Comparison of ENCODE assay signal across 8 cellular contexts in the genomic region with DNA sequence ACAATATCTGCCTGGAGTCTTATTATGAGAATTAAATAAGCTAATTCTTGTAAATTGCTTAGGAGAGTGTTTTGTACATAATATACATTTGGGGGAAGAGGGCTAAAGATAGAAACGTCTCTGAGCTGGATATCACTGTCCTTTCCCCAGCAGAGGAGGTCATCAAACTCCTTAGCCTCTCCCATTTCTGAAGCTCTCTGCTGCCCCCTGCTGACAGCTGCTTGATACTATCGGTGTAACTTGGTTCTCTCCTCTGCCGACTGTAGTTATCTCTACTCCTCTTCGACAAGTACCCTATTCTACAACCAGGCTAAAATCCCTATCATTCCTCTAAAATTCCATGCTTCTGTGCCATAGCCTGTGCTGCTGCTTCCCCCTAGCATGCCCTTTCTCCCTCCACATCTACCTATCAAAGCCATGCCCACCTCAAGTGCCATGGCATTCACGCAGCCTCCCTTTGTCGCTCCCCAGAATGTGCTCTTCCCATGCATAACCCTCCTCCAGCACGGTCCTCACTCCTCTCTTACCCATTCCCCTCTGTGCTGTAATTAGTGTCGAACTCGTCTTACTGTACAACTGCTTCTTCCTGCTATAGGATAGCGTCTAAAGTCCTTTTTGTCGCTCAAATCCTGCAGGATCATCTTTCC.
A peak's percentile ranks its signal among the peaks of the same experiment; 100 is the strongest.
DNase-seq lines count a peak whose midpoint lies in the region; ATAC-seq, FAIRE-seq and TF ChIP-seq lines count a peak whose summit lies in the region.

No MANE protein-coding gene starts in this region.

- CTCF ChIA-PET in A673 (lab: Charles Lee): interaction anchor here (0.6 to 1.2 kb wide), 8 partner anchors 14 to 1529 kb away, joined by 3 to 5 read pairs (median 4); no protein-coding TSS in a partner anchor

- H3K27me3 ChIP-seq in A673 (replicated peaks; ENCODE audit: insufficient read depth, low read depth, low read length, poor library complexity): no peaks in the 10 kb centered on the region

- ATAC-seq in GM18517 (IDR thresholded peaks at IDR 0.05; ENCODE audit: unreplicated experiment): peak; percentile 98
- peak; percentile 94 for ATAC-seq in HG03025 (IDR thresholded peaks at IDR 0.05; ENCODE audit: low FRiP score, unreplicated experiment)

- no peaks in the 10 kb centered on the region for H3K27me3 Mint-ChIP-seq in brain

- no TSS peak for BruUV-seq in A673 (replicated peaks; lab: Mats Ljungman, UMichigan)

- TF ChIP-seq CTCF in A673 (conservative IDR thresholded peaks at IDR 0.05; ENCODE audit: low read depth, low read length): peak; percentile 90
- TF ChIP-seq CTCF in brain (conservative IDR thresholded peaks at IDR 0.05): peak; percentile 84 to 93

- H3K9me3 ChIP-seq in A673 (ENCODE audit: low read depth, low read length, poor library complexity, severe bottlenecking): no peaks in the 10 kb centered on the region

- H3K4me3 Mint-ChIP-seq in brain: no peak overlapping the region

- peaks cover 39% of the 10 kb centered on the region for H3K4me1 ChIP-seq in A673 (ENCODE audit: insufficient read depth, low read length, poor library complexity, severe bottlenecking)

- intact Hi-C loops in A673 (cut with micrococcal nuclease; ENCODE audit: unreplicated experiment): loop anchor here (1.0 to 10.0 kb wide), 6 partner anchors 68 to 1529 kb away; no protein-coding TSS in a partner anchor

- no peaks in the 10 kb centered on the region for H3K9me3 Mint-ChIP-seq in brain

- peaks cover 4% of the 10 kb centered on the region for H3K36me3 Mint-ChIP-seq in brain

- no peak overlapping the region for H3K4me3 ChIP-seq in A673 (ENCODE audit: low read depth, low read length, poor library complexity, severe bottlenecking)

- H3K36me3 ChIP-seq in A673 (ENCODE audit: insufficient read depth, low read length, poor library complexity, severe bottlenecking): no peaks in the 10 kb centered on the region

- peak; percentile 20 for FAIRE-seq in TTC549 (lab: Jason Lieb, UNC)

- POLR2A ChIA-PET in A673 (lab: Charles Lee; ENCODE audit: low non-redundant PET): no interaction called here

- peak overlapping the region in 2 of 5 experiments; percentile 8 to 54 for H3K27ac Mint-ChIP-seq in brain

- DNase-seq in A673 (ENCODE audit: low spot score) (peak; percentile 91), NCI-H2029 treated with DMSO at 0.1 percent for 48 hours (lab: John Stamatoyannopoulos, UW) (peak; percentile 42), iPS-NIHi7 (ENCODE audit: extremely low spot score) (peak; percentile 82)
- DNase-seq in stimulated activated CD4-positive, alpha-beta T cell treated with anti-CD3 and anti-CD28 coated beads, Interleukin-15, amount 100 ng/mL, for 24 hours: peak; percentile 88

- H3K4me1 Mint-ChIP-seq in brain: peaks cover 34% of the 10 kb centered on the region

- no peak overlapping the region for H3K27ac ChIP-seq in A673 (ENCODE audit: low read depth, low read length, poor library complexity, severe bottlenecking)
